19 cellular contexts compared by ENCODE assay signal in genomic region chr1:6262570-6263420, GRCh38. TPM values are rescaled to one million over a fixed set of nuclear protein-coding genes. Genes with fewer than 3 reads are reported as not detected.
DNase-seq lines count a peak whose midpoint lies in the region; ATAC-seq, FAIRE-seq and TF ChIP-seq lines count a peak whose summit lies in the region.
"Had no signal": no experiment of that assay in that cellular context is flagged by ENCODE, and none has a peak within 500 bp of the region (broad histone marks: within the 10 kb centered on the region; RNA-seq: fewer than 3 reads in every experiment).

No MANE protein-coding gene starts in this region.

- H3K9me1 ChIP-seq in K562 (ENCODE audit: control insufficient read depth, insufficient read depth, low read length) = no peaks in the 10 kb centered on the region

- H3K9ac ChIP-seq in BLaER1 (peak overlapping the region; percentile 44), K562 (ENCODE audit: insufficient read depth in 1 of 2, low read depth in 2 of 2, low read length in 2 of 2) (peak overlapping the region in 1 of 2 experiments; percentile 61; a peak in 1 of 4 replicates)

- no peak for TF ChIP-seq POLR2A in K562 (conservative IDR thresholded peaks at IDR 0.05)

- intact Hi-C loops in K562 (cut with micrococcal nuclease) = no loop called here
- intact Hi-C loops in left ventricle myocardium superior (cut with micrococcal nuclease) = no loop called here

- no peak for DNase-seq in K562 (ENCODE audit: extremely low read depth in 1 of 4, low spot score in 3 of 4)
- DNase-seq in left ventricle myocardium superior = peak; percentile 83
- DNase-seq in retina = peak; percentile 51
- DNase-seq in type B pancreatic cell (ENCODE audit: extremely low spot score, unreplicated experiment) = no peak
- no peak for DNase-seq in activated CD4-positive, alpha-beta T cell treated with anti-CD3 and anti-CD28 coated beads, Interleukin-2, amount 50 U/mL, for 4 hours
- no peak for DNase-seq in activated CD4-positive, alpha-beta T cell treated with anti-CD3 and anti-CD28 coated beads, Interleukin-2, amount 50 U/mL, for 1 hour
- no peak for DNase-seq in coronary artery (ENCODE audit: low spot score)
- DNase-seq: activated CD4-positive, CD25-positive, alpha-beta regulatory T cell; activated naive CD4-positive, alpha-beta T cell treated with anti-CD3 and anti-CD28 coated beads, Interleukin-2, amount 10 ng/mL, durations not matched to agents 7 days and 5 days; GOT3; KBM-7; stimulated activated CD4-positive, alpha-beta T cell treated with anti-CD3 and anti-CD28 coated beads, Interleukin-4, amount 100 ng/mL, for 24 hours; trophoblast cell had no signal

- in situ Hi-C loops in K562 (cut with MboI) = loop anchor here (25.0 kb wide), 1 partner anchor 950 kb away; no protein-coding TSS in a partner anchor

- CTCF ChIA-PET in K562 (lab: Yijun Ruan, JAX; ENCODE audit: low intra/inter-chr PET ratio) = no interaction called here

- H3K36me3 Mint-ChIP-seq in type B pancreatic cell = no peaks in the 10 kb centered on the region
- H3K36me3 Mint-ChIP-seq: activated naive CD4-positive, alpha-beta T cell treated with anti-CD3 and anti-CD28 coated beads, Interleukin-2, amount 10 ng/mL, durations not matched to agents 7 days and 5 days had no signal

- H3K79me2 ChIP-seq in K562 (ENCODE audit: control insufficient read depth, insufficient read depth, low read length) = no peaks in the 10 kb centered on the region

- ATAC-seq in K562 (no peak), left ventricle myocardium superior (peak; percentile 71)

- no peaks in the 10 kb centered on the region for H3K9me3 Mint-ChIP-seq in type B pancreatic cell
- H3K9me3 Mint-ChIP-seq: activated naive CD4-positive, alpha-beta T cell treated with anti-CD3 and anti-CD28 coated beads, Interleukin-2, amount 10 ng/mL, durations not matched to agents 7 days and 5 days had no signal

- no peak overlapping the region for H3K4me3 Mint-ChIP-seq in type B pancreatic cell

- WGBS in K562 (ENCODE audit: insufficient coverage, low coverage, missing lambda C conversion rate) = 65% methylated on average over 24 of the region's 24 CpGs

- H3K4me2 ChIP-seq in BLaER1 = peak overlapping the region; percentile 99
- H3K4me2 ChIP-seq in K562 (ENCODE audit: insufficient read depth, low read length) = no peak overlapping the region

- no peak for TF ChIP-seq CTCF in K562 (IDR thresholded peaks at IDR 0.05 in 2 of 3, conservative IDR thresholded peaks at IDR 0.05 in 1 of 3; ENCODE audit: insufficient read depth in 2 of 3, low read depth in 1 of 3, low read length in 3 of 3)
- TF ChIP-seq CTCF in type B pancreatic cell (conservative IDR thresholded peaks at IDR 0.05) = no peak
- no peak for TF ChIP-seq CTCF in coronary artery (IDR thresholded peaks at IDR 0.05)

- TF ChIP-seq EP300 in K562 (IDR thresholded peaks at IDR 0.05; ENCODE audit: low read length) = no peak

- peaks cover 21% of the 10 kb centered on the region for H3K27me3 Mint-ChIP-seq in type B pancreatic cell

- H3K4me3 ChIP-seq in BLaER1 (peak overlapping the region; percentile 29), K562 (no peak overlapping the region), coronary artery (no peak overlapping the region)
- H3K4me3 ChIP-seq: breast epithelium had no signal

- no peak overlapping the region for H3K27ac Mint-ChIP-seq in type B pancreatic cell
- H3K27ac Mint-ChIP-seq: activated naive CD4-positive, alpha-beta T cell treated with anti-CD3 and anti-CD28 coated beads, Interleukin-2, amount 10 ng/mL, durations not matched to agents 7 days and 5 days had no signal

- TF ChIP-seq RAD21 in K562 (CRISPR knock-in tag; conservative IDR thresholded peaks at IDR 0.05 in 1 of 2, IDR thresholded peaks at IDR 0.05 in 1 of 2) = no peak

- no peak overlapping the region for H2AFZ ChIP-seq in K562 (ENCODE audit: low read depth, low read length)

- POLR2A ChIA-PET in K562 (lab: Yijun Ruan, JAX) = interaction anchor here (0.6 to 0.7 kb wide), 2 partner anchors 63 to 86 kb away, joined by 3 to 4 read pairs; no protein-coding TSS in a partner anchor

- H3K27ac ChIP-seq in BLaER1 (peak overlapping the region; percentile 76), K562 (ENCODE audit: extremely low read depth, low read depth, low read length) (no peak overlapping the region), coronary artery (peak overlapping the region in 1 of 2 donors; percentile 31)

- BruUV-seq in K562 (replicated peaks; lab: Mats Ljungman, UMichigan) = no TSS peak

- no peaks in the 10 kb centered on the region for H3K27me3 ChIP-seq in BLaER1
- H3K27me3 ChIP-seq in K562 (ENCODE audit: control insufficient read depth in 2 of 2, insufficient read depth in 2 of 2, low read length in 2 of 2) = peaks cover 0 to 10% of the 10 kb centered on the region in 2 experiments; a peak in 2 of 5 replicates
- H3K27me3 ChIP-seq: breast epithelium had no signal

- H3K36me3 ChIP-seq in BLaER1 (peaks cover 2% of the 10 kb centered on the region; the same call in 1 of the 2 replicates), K562 (ENCODE audit: control insufficient read depth, insufficient read depth, low read length) (no peaks in the 10 kb centered on the region; the same call in 1 of the 3 replicates)
- H3K36me3 ChIP-seq: breast epithelium had no signal

- FAIRE-seq in K562 (lab: Jason Lieb, UNC) = no peak

- peaks cover 78% of the 10 kb centered on the region for H3K4me1 ChIP-seq in BLaER1
- H3K4me1 ChIP-seq in K562 (replicated peaks in 1 of 2; ENCODE audit: control insufficient read depth in 2 of 2, insufficient read depth in 2 of 2, low read length in 2 of 2) = peaks cover 0 to 66% of the 10 kb centered on the region in 2 experiments; a peak in 3 of 5 replicates

- H3K9me3 ChIP-seq in BLaER1 (no peaks in the 10 kb centered on the region), K562 (replicated peaks; ENCODE audit: control insufficient read depth, insufficient read depth, low read depth, low read length) (no peaks in the 10 kb centered on the region)
- H3K9me3 ChIP-seq: breast epithelium had no signal

- peaks cover 7% of the 10 kb centered on the region for H3K4me1 Mint-ChIP-seq in type B pancreatic cell (ENCODE audit: unreplicated experiment)

- peaks cover 30% of the 10 kb centered on the region for H4K20me1 ChIP-seq in BLaER1
- H4K20me1 ChIP-seq in K562 (replicated peaks; ENCODE audit: control insufficient read depth, insufficient read depth, low read length) = peaks cover 29% of the 10 kb centered on the region

RNA-seq across cellular contexts. Expression of gene GPR153, which starts 1.9 kb away (rescaled TPM):
- total RNA-seq in K562 (2011; cell fraction: chromatin; rRNA removed; ENCODE audit: low replicate concordance) = 0.90 and 4.5 TPM in 2 replicates
- total RNA-seq in K562 (2011; cell fraction: nucleolus; rRNA removed) = 2.9 and 4.0 TPM in 2 replicates
- 1.5 and 1.6 TPM in 2 replicates for total RNA-seq in K562 (2011; cell fraction: nucleoplasm; rRNA removed)
- total RNA-seq in K562 (2014; rRNA removed) (0.41 and 1.0 TPM in 2 replicates), K562 (2014; rRNA removed; fragmentation: Illumina TruSeq; extraction: Trizol) (0.25 and 0.26 TPM in 2 replicates), K562 (2015; rRNA removed; fragmentation: Illumina TruSeq; extraction: Trizol) (0.49 and 0.51 TPM in 2 replicates), K562 (2021) (1.3 and 1.5 TPM in 2 replicates), left ventricle myocardium superior (7.7 TPM), type B pancreatic cell (ENCODE audit: low replicate concordance) (6.1 and 8.5 TPM in 2 replicates)
- polyA plus RNA-seq in K562 (2011; rRNA removed) (0.54 and 0.65 TPM in 2 replicates), K562 (2014; fragmentation: Illumina TruSeq; extraction: Trizol) (0.54 and 0.71 TPM in 2 replicates), K562 (2014; fragmentation: Nextera tagmentation; extraction: Ambion mirVana) (under 1 TPM; 0.01 to 0.03 TPM), K562 (2014; rRNA removed) (0.85 and 0.90 TPM in 2 replicates)
- 0.63 and 2.3 TPM in 2 replicates for polyA plus RNA-seq in K562 (2011; cell fraction: cytosol; rRNA removed)
- polyA plus RNA-seq in K562 (2011; cell fraction: nucleus; rRNA removed) = 1.1 and 3.9 TPM in 2 replicates
- polyA plus RNA-seq in K562 (2012) = 0.79 and 0.86 TPM in 2 replicates
- polyA minus RNA-seq in K562 (2011; rRNA and poly(A)+ RNA removed) = 0.30 and 0.81 TPM in 2 replicates
- 0.86 and 1.2 TPM in 2 replicates for polyA minus RNA-seq in K562 (2011; cell fraction: cytosol; rRNA and poly(A)+ RNA removed)
- polyA minus RNA-seq in K562 (2011; cell fraction: nucleus; rRNA and poly(A)+ RNA removed) = 0.89 and 1.2 TPM in 2 replicates

RNA-seq across cellular contexts. Expression of gene HES3, which starts 18.8 kb away (rescaled TPM):
- not detected in 2 replicates for total RNA-seq in K562 (2011; cell fraction: chromatin; rRNA removed; ENCODE audit: low replicate concordance)
- total RNA-seq in K562 (2011; cell fraction: nucleolus; rRNA removed) = not detected in 2 replicates
- total RNA-seq in K562 (2011; cell fraction: nucleoplasm; rRNA removed) = not detected in 2 replicates
- total RNA-seq in K562 (2014; rRNA removed) = not detected in 2 replicates
- total RNA-seq in K562 (2014; rRNA removed; fragmentation: Illumina TruSeq; extraction: Trizol) = not detected in 2 replicates
- not detected in 2 replicates for total RNA-seq in K562 (2015; rRNA removed; fragmentation: Illumina TruSeq; extraction: Trizol)
- 0.27 TPM in 1 of 2 replicates, not detected in the other for total RNA-seq in K562 (2021)
- polyA plus RNA-seq in K562 (2011; rRNA removed) = not detected in 2 replicates
- not detected in 2 replicates for polyA plus RNA-seq in K562 (2011; cell fraction: cytosol; rRNA removed)
- not detected in 2 replicates for polyA plus RNA-seq in K562 (2011; cell fraction: nucleus; rRNA removed)
- polyA plus RNA-seq in K562 (2012) = not detected in 2 replicates
- polyA plus RNA-seq in K562 (2014; fragmentation: Illumina TruSeq; extraction: Trizol) = not detected in 2 replicates
- polyA plus RNA-seq in K562 (2014; fragmentation: Nextera tagmentation; extraction: Ambion mirVana) = not detected
- not detected in 2 replicates for polyA plus RNA-seq in K562 (2014; rRNA removed)
- polyA minus RNA-seq in K562 (2011; rRNA and poly(A)+ RNA removed) = not detected in 2 replicates
- polyA minus RNA-seq in K562 (2011; cell fraction: cytosol; rRNA and poly(A)+ RNA removed) = not detected in 2 replicates
- polyA minus RNA-seq in K562 (2011; cell fraction: nucleus; rRNA and poly(A)+ RNA removed) = not detected in 2 replicates
- not detected for total RNA-seq in left ventricle myocardium superior
- not detected in 2 replicates for total RNA-seq in type B pancreatic cell (ENCODE audit: low replicate concordance)
- total RNA-seq: breast epithelium; kidney epithelial cell; NCI-H460; T-helper 1 cell treated with Interleukin-12 subunit alpha and Interleukin-12 subunit beta and Interleukin-4 antibody, amounts not matched to agents 30 ng/mL and 1 ng/mL, for 36 hours had no signal
- polyA plus RNA-seq: AG04450 had no signal

RNA-seq across cellular contexts. Expression of gene ICMT, which starts 27.0 kb away (rescaled TPM):
- total RNA-seq in K562 (2011; cell fraction: chromatin; rRNA removed; ENCODE audit: low replicate concordance) = 34.2 and 46.4 TPM in 2 replicates
- 48.3 and 55.9 TPM in 2 replicates for total RNA-seq in K562 (2011; cell fraction: nucleolus; rRNA removed)
- total RNA-seq in K562 (2011; cell fraction: nucleoplasm; rRNA removed) = 56.2 and 77.6 TPM in 2 replicates
- total RNA-seq in K562 (2014; rRNA removed) (58.3 and 62.9 TPM in 2 replicates), K562 (2014; rRNA removed; fragmentation: Illumina TruSeq; extraction: Trizol) (56.6 and 58.2 TPM in 2 replicates), K562 (2015; rRNA removed; fragmentation: Illumina TruSeq; extraction: Trizol) (63.3 and 67.4 TPM in 2 replicates), K562 (2021) (63.7 and 74.3 TPM in 2 replicates), left ventricle myocardium superior (52.9 TPM), type B pancreatic cell (ENCODE audit: low replicate concordance) (56.6 and 63.5 TPM in 2 replicates)
- polyA plus RNA-seq in K562 (2011; rRNA removed) (36.2 and 49.5 TPM in 2 replicates), K562 (2014; fragmentation: Illumina TruSeq; extraction: Trizol) (48.5 and 57.1 TPM in 2 replicates), K562 (2014; fragmentation: Nextera tagmentation; extraction: Ambion mirVana) (1 to 10 TPM; 4.3 to 6.3 TPM), K562 (2014; rRNA removed) (41.5 and 50.0 TPM in 2 replicates)
- 46.0 and 48.8 TPM in 2 replicates for polyA plus RNA-seq in K562 (2011; cell fraction: cytosol; rRNA removed)
- polyA plus RNA-seq in K562 (2011; cell fraction: nucleus; rRNA removed) = 20.4 and 21.7 TPM in 2 replicates
- 43.1 and 44.0 TPM in 2 replicates for polyA plus RNA-seq in K562 (2012)
- 59.8 and 70.6 TPM in 2 replicates for polyA minus RNA-seq in K562 (2011; rRNA and poly(A)+ RNA removed)
- 38.5 and 45.1 TPM in 2 replicates for polyA minus RNA-seq in K562 (2011; cell fraction: cytosol; rRNA and poly(A)+ RNA removed)
- 12.3 and 16.6 TPM in 2 replicates for polyA minus RNA-seq in K562 (2011; cell fraction: nucleus; rRNA and poly(A)+ RNA removed)

RNA-seq across cellular contexts. Expression of gene RNF207, which starts 56.9 kb away (rescaled TPM):
- 82.0 and 222 TPM in 2 replicates for total RNA-seq in K562 (2011; cell fraction: chromatin; rRNA removed; ENCODE audit: low replicate concordance)
- 147 and 149 TPM in 2 replicates for total RNA-seq in K562 (2011; cell fraction: nucleolus; rRNA removed)
- 90.3 and 94.3 TPM in 2 replicates for total RNA-seq in K562 (2011; cell fraction: nucleoplasm; rRNA removed)
- total RNA-seq in K562 (2014; rRNA removed) (16.8 and 17.8 TPM in 2 replicates), K562 (2014; rRNA removed; fragmentation: Illumina TruSeq; extraction: Trizol) (5.3 and 7.0 TPM in 2 replicates), K562 (2015; rRNA removed; fragmentation: Illumina TruSeq; extraction: Trizol) (10.9 and 12.9 TPM in 2 replicates), K562 (2021) (21.7 and 26.6 TPM in 2 replicates), left ventricle myocardium superior (82.3 TPM), type B pancreatic cell (ENCODE audit: low replicate concordance) (34.5 and 37.0 TPM in 2 replicates)
- polyA plus RNA-seq in K562 (2011; rRNA removed) (10.8 and 17.6 TPM in 2 replicates), K562 (2014; fragmentation: Illumina TruSeq; extraction: Trizol) (13.4 and 14.7 TPM in 2 replicates), K562 (2014; fragmentation: Nextera tagmentation; extraction: Ambion mirVana) (1 to 10 TPM; 2.7 to 4.3 TPM), K562 (2014; rRNA removed) (30.6 and 37.1 TPM in 2 replicates)
- polyA plus RNA-seq in K562 (2011; cell fraction: cytosol; rRNA removed) = 7.7 and 14.1 TPM in 2 replicates
- polyA plus RNA-seq in K562 (2011; cell fraction: nucleus; rRNA removed) = 96.4 and 160 TPM in 2 replicates
- polyA plus RNA-seq in K562 (2012) = 12.5 and 17.6 TPM in 2 replicates
- polyA minus RNA-seq in K562 (2011; rRNA and poly(A)+ RNA removed) = 4.7 and 5.8 TPM in 2 replicates
- polyA minus RNA-seq in K562 (2011; cell fraction: cytosol; rRNA and poly(A)+ RNA removed) = 9.4 and 12.2 TPM in 2 replicates
- polyA minus RNA-seq in K562 (2011; cell fraction: nucleus; rRNA and poly(A)+ RNA removed) = 44.0 and 47.4 TPM in 2 replicates

Comparison
In these comparisons a context has a peak if more than half of its experiments do, and no peak if none do; other contexts are left out.
1. DNase-seq: peak in left ventricle myocardium superior (single experiment) and retina (single experiment); none in K562 (0 of 4), type B pancreatic cell (single experiment), activated CD4-positive, alpha-beta T cell treated with anti-CD3 and anti-CD28 coated beads, Interleukin-2, amount 50 U/mL, for 4 hours (0 of 2), activated CD4-positive, alpha-beta T cell treated with anti-CD3 and anti-CD28 coated beads, Interleukin-2, amount 50 U/mL, for 1 hour (single experiment) and coronary artery (single experiment).